Comparison of ENCODE assay signal across 24 cellular contexts in the genomic region with DNA sequence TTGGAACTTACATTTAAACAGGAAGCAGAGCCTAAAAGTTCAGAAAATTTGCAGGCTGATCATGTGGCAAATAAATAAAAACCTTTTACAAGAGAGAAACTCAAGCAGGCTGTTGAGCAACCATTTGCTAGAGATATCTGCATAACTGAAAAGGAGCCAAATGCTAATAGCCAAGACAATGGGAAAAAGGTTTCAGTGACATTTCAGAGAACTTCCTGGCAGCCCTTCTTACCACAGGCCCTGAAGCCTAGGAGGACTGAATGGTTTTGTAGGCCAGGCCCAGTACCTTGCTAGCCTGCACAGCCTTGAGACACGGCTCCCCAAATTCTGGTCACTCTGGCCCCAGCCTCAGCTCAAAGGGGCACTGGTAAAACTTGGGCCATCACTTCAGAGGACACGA.
"Had no signal": no experiment of that assay in that cellular context is flagged by ENCODE, and none has a peak within 500 bp of the region (broad histone marks: within the 10 kb centered on the region; RNA-seq: fewer than 3 reads in every experiment).

No MANE protein-coding gene starts in this region.

- H3K27me3 ChIP-seq: dorsolateral prefrontal cortex, heart right ventricle, ovary, right lobe of liver, suprapubic skin, transverse colon, upper lobe of right lung, uterus had no signal

- H3K9me3 ChIP-seq: ovary, psoas muscle, right lobe of liver, transverse colon, upper lobe of right lung, uterus had no signal

- H3K27me3 Mint-ChIP-seq: memory B cell; stimulated activated naive CD8-positive, alpha-beta T cell treated with anti-CD3 and anti-CD28 coated beads, Interleukin-15, amount 100 ng/mL, for 72 hours had no signal

- H3K36me3 ChIP-seq: ovary, right lobe of liver, suprapubic skin, transverse colon, upper lobe of right lung, uterus had no signal

- ATAC-seq: left colon; natural killer cell; psoas muscle; right lobe of liver; stimulated activated naive CD8-positive, alpha-beta T cell treated with anti-CD3 and anti-CD28 coated beads, Interleukin-15, amount 100 ng/mL, for 72 hours; upper lobe of right lung had no signal

- H3K4me1 ChIP-seq: psoas muscle, right lobe of liver, suprapubic skin, transverse colon, upper lobe of right lung, uterus had no signal

- H3K4me3 Mint-ChIP-seq: memory B cell; natural killer cell; stimulated activated naive CD8-positive, alpha-beta T cell treated with anti-CD3 and anti-CD28 coated beads, Interleukin-15, amount 100 ng/mL, for 72 hours had no signal

- H3K4me1 Mint-ChIP-seq: memory B cell; natural killer cell; stimulated activated naive CD8-positive, alpha-beta T cell treated with anti-CD3 and anti-CD28 coated beads, Interleukin-15, amount 100 ng/mL, for 72 hours had no signal

- H3K27ac Mint-ChIP-seq: memory B cell; natural killer cell; stimulated activated naive CD8-positive, alpha-beta T cell treated with anti-CD3 and anti-CD28 coated beads, Interleukin-15, amount 100 ng/mL, for 72 hours had no signal

- H3K27ac ChIP-seq: dorsolateral prefrontal cortex, ovary, psoas muscle, right lobe of liver, suprapubic skin, transverse colon, upper lobe of right lung, uterus had no signal

- DNase-seq: dorsolateral prefrontal cortex; effector CD4-positive, alpha-beta T cell; foreskin fibroblast; glutamatergic neuron; heart right ventricle; hippocampal formation; left colon; natural killer cell; occipital lobe; ovary; psoas muscle; retina; right lobe of liver; small intestine; stimulated activated CD4-positive, alpha-beta T cell treated with anti-CD3 and anti-CD28 coated beads, Interleukin-15, amount 100 ng/mL, for 24 hours; stimulated activated CD4-positive, alpha-beta T cell treated with anti-CD3 and anti-CD28 coated beads, Interleukin-2, amount 100 ng/mL, for 48 hours; stimulated activated naive CD4-positive, alpha-beta T cell; stimulated activated naive CD8-positive, alpha-beta T cell treated with anti-CD3 and anti-CD28 coated beads, Interleukin-15, amount 100 ng/mL, for 72 hours; transverse colon; upper lobe of right lung; uterus had no signal

- H3K36me3 Mint-ChIP-seq: memory B cell had no signal

- H3K4me3 ChIP-seq: dorsolateral prefrontal cortex, heart right ventricle, lung, ovary, psoas muscle, right lobe of liver, suprapubic skin, transverse colon, upper lobe of right lung, uterus had no signal
